ENCODE assay signal across 15 cellular contexts in genomic region chr12:15155271-15155670, GRCh38.
DNase-seq lines count a peak whose midpoint lies in the region; ATAC-seq and TF ChIP-seq lines count a peak whose summit lies in the region.
"Had no signal": no experiment of that assay in that cellular context is flagged by ENCODE, and none has a peak within 500 bp of the region (broad histone marks: within the 10 kb centered on the region; RNA-seq: fewer than 3 reads in every experiment).

No MANE protein-coding gene starts in this region.

- no peaks in the 10 kb centered on the region for H3K79me2 ChIP-seq in parathyroid adenoma
- no peaks in the 10 kb centered on the region for H3K79me2 ChIP-seq in mesendoderm (ENCODE audit: control insufficient read depth, insufficient read depth, low read length)

- no peak overlapping the region for H2BK15ac ChIP-seq in mesendoderm (replicated peaks; ENCODE audit: low read depth)

- no peak overlapping the region for H2BK120ac ChIP-seq in mesendoderm (ENCODE audit: low read depth, low read length)

- H3K4me2 ChIP-seq in parathyroid adenoma (ENCODE audit: low read length) (no peak overlapping the region), mesendoderm (ENCODE audit: low read length) (no peak overlapping the region)
- H3K4me2 ChIP-seq: smooth muscle cell had no signal

- H3K4ac ChIP-seq in mesendoderm (ENCODE audit: low read depth, low read length) = no peak overlapping the region

- no CpG with 5 or more reads among the region's 1 CpG for WGBS in mesendoderm (ENCODE audit: extremely low coverage, insufficient coverage, low lambda C conversion rate)

- H3K79me1 ChIP-seq in mesendoderm (ENCODE audit: low read length) = no peaks in the 10 kb centered on the region

- H3K36me3 ChIP-seq in BE2C (no peaks in the 10 kb centered on the region), parathyroid adenoma (ENCODE audit: control insufficient read depth, insufficient read depth, low read length) (no peaks in the 10 kb centered on the region), SJCRH30 (no peaks in the 10 kb centered on the region), mesendoderm (ENCODE audit: control insufficient read depth, insufficient read depth, low read length) (no peaks in the 10 kb centered on the region)

- peak overlapping the region; percentile 54 for H2AFZ ChIP-seq in parathyroid adenoma

- no peak overlapping the region for H3K23ac ChIP-seq in mesendoderm (ENCODE audit: low read length)

- no peak for ATAC-seq in GM21515 (IDR thresholded peaks at IDR 0.05; ENCODE audit: unreplicated experiment)
- ATAC-seq: stimulated activated naive B cell treated with anti-CD40 and anti-IgM and Interleukin-4, amounts not matched to agents 10 μg/mL and 1 μg/mL and 100 μg/mL, for 72 hours had no signal

- H3K56ac ChIP-seq in mesendoderm (ENCODE audit: low read length) = no peak overlapping the region

- H3K4me3 ChIP-seq in BE2C (ENCODE audit: low read depth, low read length) (no peak overlapping the region; the same call in 1 of the 2 replicates), parathyroid adenoma (ENCODE audit: low read depth, low read length) (no peak overlapping the region), SJCRH30 (no peak overlapping the region), mesendoderm (ENCODE audit: low read length) (no peak overlapping the region)
- H3K4me3 ChIP-seq: smooth muscle cell had no signal

- H3K9me3 ChIP-seq in BE2C = no peaks in the 10 kb centered on the region
- H3K9me3 ChIP-seq in parathyroid adenoma (ENCODE audit: control insufficient read depth, low read length) = no peaks in the 10 kb centered on the region
- no peaks in the 10 kb centered on the region for H3K9me3 ChIP-seq in SJCRH30 (replicated peaks)

- H3K9ac ChIP-seq in parathyroid adenoma = no peak overlapping the region
- no peak overlapping the region for H3K9ac ChIP-seq in mesendoderm (ENCODE audit: low read length)

- H3K27me3 ChIP-seq in BE2C (no peaks in the 10 kb centered on the region), parathyroid adenoma (ENCODE audit: control insufficient read depth, insufficient read depth, low read length) (no peaks in the 10 kb centered on the region), SJCRH30 (no peaks in the 10 kb centered on the region), mesendoderm (ENCODE audit: insufficient read depth, low read length, poor library complexity) (no peaks in the 10 kb centered on the region)

- peaks cover 51% of the 10 kb centered on the region for H3K4me1 ChIP-seq in BE2C
- peaks cover 26% of the 10 kb centered on the region for H3K4me1 ChIP-seq in parathyroid adenoma
- H3K4me1 ChIP-seq in SJCRH30 = peaks cover 3% of the 10 kb centered on the region; the same call in 1 of the 2 replicates
- no peaks in the 10 kb centered on the region for H3K4me1 ChIP-seq in mesendoderm (ENCODE audit: control insufficient read depth, low read depth, low read length)

- no peak for TF ChIP-seq CTCF in BE2C (IDR thresholded peaks at IDR 0.05; ENCODE audit: low read depth, low read length)
- TF ChIP-seq CTCF in parathyroid adenoma (IDR thresholded peaks at IDR 0.05) = no peak

- DNase-seq in BE2C = peak; percentile 72
- DNase-seq in HPDE6-E6E7 (ENCODE audit: extremely low spot score) = peak; percentile 16
- DNase-seq in caudate nucleus (lab: John Stamatoyannopoulos, UW) = peak in 5 of 61 donors; percentile 13 to 43 (median 20)
- no peak for DNase-seq in SJCRH30
- DNase-seq in activated gamma-delta T cell treated with Interleukin-2 at 50 U/mL for 16 hours = no peak
- no peak for DNase-seq in mesendoderm
- DNase-seq: activated B cell treated with CpG ODN at 0.5 μM for 24 hours; activated CD8-positive, alpha-beta memory T cell treated with anti-CD3 and anti-CD28 coated beads for 24 hours; cortex of kidney; NCI-H1930; NK-92 treated with Interleukin-12 subunit alpha and Interleukin-12 subunit beta, amount 100 ng/mL, for 24 hours; stimulated activated naive B cell treated with anti-CD40 and anti-IgM and Interleukin-4, amounts not matched to agents 10 μg/mL and 1 μg/mL and 100 μg/mL, for 72 hours had no signal

- no peak overlapping the region for H4K8ac ChIP-seq in mesendoderm (ENCODE audit: low read depth, low read length)

- H3K18ac ChIP-seq in mesendoderm (ENCODE audit: low read length) = no peak overlapping the region

- H4K5ac ChIP-seq in mesendoderm (ENCODE audit: low read length) = no peak overlapping the region

- H2AK5ac ChIP-seq in mesendoderm (ENCODE audit: low read length) = no peak overlapping the region

- H3K27ac ChIP-seq in caudate nucleus (ENCODE audit: low read depth, low read length) = peak overlapping the region; percentile 18
- peak overlapping the region; percentile 40 for H3K27ac ChIP-seq in parathyroid adenoma
- no peak overlapping the region for H3K27ac ChIP-seq in SJCRH30
- no peak overlapping the region for H3K27ac ChIP-seq in mesendoderm (ENCODE audit: low read depth, low read length)

- no peak overlapping the region for H2BK5ac ChIP-seq in mesendoderm (ENCODE audit: low read length)

Comparison
In these comparisons a context has a peak if more than half of its experiments do, and no peak if none do; other contexts are left out.
1. DNase-seq: peak in BE2C (single experiment) and HPDE6-E6E7 (single experiment); none in SJCRH30 (0 of 2), activated gamma-delta T cell treated with Interleukin-2 at 50 U/mL for 16 hours (single experiment) and mesendoderm (single experiment).
2. H3K27ac ChIP-seq: peak in caudate nucleus (single experiment) and parathyroid adenoma (single experiment); none in SJCRH30 (single experiment) and mesendoderm (single experiment).